Comparison of ENCODE assay signal across 8 cellular contexts in genomic region chr16:9123871-9124270, GRCh38. TPM values are rescaled to one million over a fixed set of nuclear protein-coding genes. Genes with fewer than 3 reads are reported as not detected.
DNase-seq lines count a peak whose midpoint lies in the region; ATAC-seq and TF ChIP-seq lines count a peak whose summit lies in the region.

No MANE protein-coding gene starts in this region.

- peaks cover 0 to 54% of the 10 kb centered on the region in 2 donors for H3K4me1 ChIP-seq in right atrium auricular region

- H3K27ac ChIP-seq in right atrium auricular region, result no peak overlapping the region

- TF ChIP-seq CTCF in right atrium auricular region (IDR thresholded peaks at IDR 0.05), result no peak
- no peak for TF ChIP-seq CTCF in type B pancreatic cell (conservative IDR thresholded peaks at IDR 0.05)

- CTCF ChIA-PET in activated CD4-positive, alpha-beta T cell treated with anti-CD3 and anti-CD28 coated beads for 36 hours (lab: Charles Lee), result interaction anchor here (1.6 kb wide), 1 partner anchor 10 kb away, joined by 6 read pairs; no protein-coding TSS in a partner anchor

- no peak overlapping the region for H3K4me3 ChIP-seq in right atrium auricular region

- DNase-seq in activated CD4-positive, alpha-beta T cell treated with anti-CD3 and anti-CD28 coated beads for 36 hours, result peak; percentile 51
- no peak for DNase-seq in activated CD4-positive, alpha-beta T cell treated with anti-CD3 and anti-CD28 coated beads for 1 hour
- peak; percentile 38 for DNase-seq in RPMI8226
- peak; percentile 64 for DNase-seq in right atrium auricular region (ENCODE audit: low spot score)
- peak; percentile 55 for DNase-seq in type B pancreatic cell (ENCODE audit: extremely low spot score, unreplicated experiment)
- DNase-seq in islet precursor cell, result no peak
- DNase-seq in OCI-M2 (lab: John Stamatoyannopoulos, UW; ENCODE audit: unreplicated experiment), result no peak
- DNase-seq in T-helper 2 cell, result no peak

- H3K27me3 Mint-ChIP-seq in activated CD4-positive, alpha-beta T cell treated with anti-CD3 and anti-CD28 coated beads for 36 hours, result no peaks in the 10 kb centered on the region
- no peaks in the 10 kb centered on the region for H3K27me3 Mint-ChIP-seq in type B pancreatic cell

- H3K36me3 ChIP-seq in right atrium auricular region, result peaks cover 13% of the 10 kb centered on the region

- H3K9me3 Mint-ChIP-seq in activated CD4-positive, alpha-beta T cell treated with anti-CD3 and anti-CD28 coated beads for 36 hours (ENCODE audit: low read depth), result no peaks in the 10 kb centered on the region
- H3K9me3 Mint-ChIP-seq in type B pancreatic cell, result no peaks in the 10 kb centered on the region

- no peaks in the 10 kb centered on the region for H3K9me3 ChIP-seq in right atrium auricular region

- H3K4me3 Mint-ChIP-seq in activated CD4-positive, alpha-beta T cell treated with anti-CD3 and anti-CD28 coated beads for 36 hours, result no peak overlapping the region
- H3K4me3 Mint-ChIP-seq in type B pancreatic cell, result no peak overlapping the region

- ATAC-seq in activated CD4-positive, alpha-beta T cell treated with anti-CD3 and anti-CD28 coated beads for 36 hours, result no peak

- H3K4me1 Mint-ChIP-seq in activated CD4-positive, alpha-beta T cell treated with anti-CD3 and anti-CD28 coated beads for 36 hours, result peaks cover 72% of the 10 kb centered on the region
- H3K4me1 Mint-ChIP-seq in type B pancreatic cell (ENCODE audit: unreplicated experiment), result peaks cover 6% of the 10 kb centered on the region

- H3K27ac Mint-ChIP-seq in activated CD4-positive, alpha-beta T cell treated with anti-CD3 and anti-CD28 coated beads for 36 hours, result peak overlapping the region; percentile 55
- H3K27ac Mint-ChIP-seq in type B pancreatic cell, result no peak overlapping the region

- intact Hi-C loops in activated CD4-positive, alpha-beta T cell treated with anti-CD3 and anti-CD28 coated beads for 36 hours (cut with DNase I, micrococcal nuclease), result no loop called here

- POLR2A ChIA-PET in activated CD4-positive, alpha-beta T cell treated with anti-CD3 and anti-CD28 coated beads for 36 hours (lab: Charles Lee), result no interaction called here

- H3K36me3 Mint-ChIP-seq in activated CD4-positive, alpha-beta T cell treated with anti-CD3 and anti-CD28 coated beads for 36 hours (ENCODE audit: low read depth), result peaks cover 30% of the 10 kb centered on the region
- H3K36me3 Mint-ChIP-seq in type B pancreatic cell, result peaks cover 15% of the 10 kb centered on the region

- no peaks in the 10 kb centered on the region for H3K27me3 ChIP-seq in right atrium auricular region

RNA-seq across cellular contexts. Expression of gene HAPSTR1, which starts 32.4 kb away (rescaled TPM):
- 10 to 100 TPM; 42.4 to 51.4 TPM for total RNA-seq in activated CD4-positive, alpha-beta T cell treated with anti-CD3 and anti-CD28 coated beads for 36 hours
- total RNA-seq in right atrium auricular region (10 to 100 TPM; 36.1 to 38.6 TPM), type B pancreatic cell (ENCODE audit: low replicate concordance) (58.4 and 66.2 TPM in 2 replicates)

Comparison
In these comparisons a context has a peak if more than half of its experiments do, and no peak if none do; other contexts are left out.
1. DNase-seq: peak in activated CD4-positive, alpha-beta T cell treated with anti-CD3 and anti-CD28 coated beads for 36 hours (single experiment), RPMI8226 (single experiment), right atrium auricular region (single experiment) and type B pancreatic cell (single experiment); none in activated CD4-positive, alpha-beta T cell treated with anti-CD3 and anti-CD28 coated beads for 1 hour (single experiment), islet precursor cell (single experiment), OCI-M2 (single experiment) and T-helper 2 cell (0 of 5).